Comparison of ENCODE assay signal across 8 cellular contexts in genomic region chr2:101831351-101831865, GRCh38.
A peak's percentile ranks its signal among the peaks of the same experiment; 100 is the strongest.
DNase-seq lines count a peak whose midpoint lies in the region; ATAC-seq and TF ChIP-seq lines count a peak whose summit lies in the region.

No MANE protein-coding gene starts in this region.

- in situ Hi-C loops in gastrocnemius medialis (cut with MboI; ENCODE audit: low sequenced_read_pairs in 4 of 4): loop anchor here (5.0 to 25.0 kb wide), 7 partner anchors 134 to 494 kb away; partner anchors contain the start of gene MAP4K4 (in 2 of the 4)

- H3K9me3 ChIP-seq in ascending aorta (no peaks in the 10 kb centered on the region), gastrocnemius medialis (no peaks in the 10 kb centered on the region)

- intact Hi-C loops in ascending aorta (cut with DNase I) (loop anchor here (1.0 to 5.0 kb wide), 4 partner anchors 135 to 412 kb away; partner anchors contain the start of gene MAP4K4), gastrocnemius medialis (cut with DNase I; ENCODE audit: low total_unique reads) (loop anchor here (1.0 to 5.0 kb wide), 5 partner anchors 59 to 489 kb away; partner anchors contain the start of gene MAP4K4)

- H3K27ac ChIP-seq in ascending aorta: peak overlapping the region; percentile 30 to 56
- H3K27ac ChIP-seq in gastrocnemius medialis: peak overlapping the region; percentile 23 to 50 (median 34)

- no peak for TF ChIP-seq POLR2A in gastrocnemius medialis (IDR thresholded peaks at IDR 0.05)

- H3K36me3 ChIP-seq in ascending aorta (peaks cover 10 to 14% of the 10 kb centered on the region in 2 donors), gastrocnemius medialis (peaks cover 0 to 29% of the 10 kb centered on the region in 2 donors)

- no peak overlapping the region for H3K4me3 ChIP-seq in ascending aorta
- H3K4me3 ChIP-seq in gastrocnemius medialis: no peak overlapping the region

- TF ChIP-seq CTCF in LNCAP (IDR thresholded peaks at IDR 0.05) (peak; percentile 61), ascending aorta (IDR thresholded peaks at IDR 0.05) (peak; percentile 63 to 76 (median 72)), gastrocnemius medialis (IDR thresholded peaks at IDR 0.05 in 4 of 5, conservative IDR thresholded peaks at IDR 0.05 in 1 of 5) (peak; percentile 55 to 83 (median 73))

- no peaks in the 10 kb centered on the region for H3K27me3 ChIP-seq in ascending aorta
- no peaks in the 10 kb centered on the region for H3K27me3 ChIP-seq in gastrocnemius medialis

- DNase-seq in EH (ENCODE audit: low read depth): peak; percentile 79
- peak; percentile 36 for DNase-seq in T-helper 9 cell
- peak in 1 of 2 donors; percentile 89 for DNase-seq in ascending aorta (ENCODE audit: low spot score in 2 of 2)
- DNase-seq in hippocampal formation (lab: John Stamatoyannopoulos, UW): peak; percentile 76 to 77
- DNase-seq in gastrocnemius medialis: peak; percentile 47 to 71

- H3K4me1 ChIP-seq in ascending aorta (peaks cover 0 to 28% of the 10 kb centered on the region in 2 donors), gastrocnemius medialis (peaks cover 11 to 12% of the 10 kb centered on the region in 2 donors)

- peak; percentile 63 for ATAC-seq in GM21737 (IDR thresholded peaks at IDR 0.05; ENCODE audit: unreplicated experiment)
- peak; percentile 77 to 95 for ATAC-seq in gastrocnemius medialis
- ATAC-seq in HG02840 (IDR thresholded peaks at IDR 0.05; ENCODE audit: low FRiP score, unreplicated experiment): no peak
